In genomic region chr20:61580958-61581824, GRCh38 we compare ENCODE assay signal across 21 cellular contexts.
A peak's percentile ranks its signal among the peaks of the same experiment; 100 is the strongest.
DNase-seq lines count a peak whose midpoint lies in the region; FAIRE-seq and TF ChIP-seq lines count a peak whose summit lies in the region.
"Had no signal": no experiment of that assay in that cellular context is flagged by ENCODE, and none has a peak within 500 bp of the region (broad histone marks: within the 10 kb centered on the region; RNA-seq: fewer than 3 reads in every experiment).

No MANE protein-coding gene starts in this region.

- CTCF ChIA-PET in activated naive CD4-positive, alpha-beta T cell treated with anti-CD3 and anti-CD28 coated beads for 36 hours (lab: Charles Lee): no interaction called here

- DNase-seq in HTR-8/SVneo (ENCODE audit: insufficient read length, low spot score) (no peak), neural crest cell (ENCODE audit: low read depth, low spot score) (no peak), osteoblast (ENCODE audit: insufficient read length, low spot score, missing footprints) (peak; percentile 52), Kasumi-1 (lab: John Stamatoyannopoulos, UW) (no peak), 8988T (no peak), T-helper 1 cell (no peak)
- DNase-seq in activated naive CD4-positive, alpha-beta T cell treated with anti-CD3 and anti-CD28 coated beads for 36 hours: no peak
- DNase-seq: Caco-2; CD4-positive, CD25-positive, alpha-beta regulatory T cell; CD8-positive, alpha-beta T cell; DMS79; GF-D8; GM23248; H9 had no signal

- H3K4me3 Mint-ChIP-seq in neural crest cell: no peak overlapping the region
- no peak overlapping the region for H3K4me3 Mint-ChIP-seq in activated naive CD4-positive, alpha-beta T cell treated with anti-CD3 and anti-CD28 coated beads for 36 hours
- H3K4me3 Mint-ChIP-seq: B cell; CD4-positive, CD25-positive, alpha-beta regulatory T cell; CD8-positive, alpha-beta T cell; H9 had no signal

- no peaks in the 10 kb centered on the region for H3K4me1 ChIP-seq in osteoblast (ENCODE audit: insufficient read depth, low read length)
- H3K4me1 ChIP-seq: Caco-2 had no signal

- FAIRE-seq in HTR-8/SVneo (lab: Jason Lieb, UNC): peak; percentile 16
- FAIRE-seq: A204.1, GM12891, GM18507 had no signal

- no peak overlapping the region for H2AFZ ChIP-seq in osteoblast (ENCODE audit: low read length)
- H2AFZ ChIP-seq: GM23248 had no signal

- H3K79me2 ChIP-seq in osteoblast (ENCODE audit: insufficient read depth, low read length): no peaks in the 10 kb centered on the region

- H3K27ac ChIP-seq in VCaP (peak overlapping the region; percentile 36; the same call in 1 of the 2 replicates), osteoblast (ENCODE audit: low read depth, low read length) (no peak overlapping the region)
- H3K27ac ChIP-seq: BLaER1, C4-2B, GM23248 had no signal

- H3K9me3 Mint-ChIP-seq in neural crest cell: no peaks in the 10 kb centered on the region
- no peaks in the 10 kb centered on the region for H3K9me3 Mint-ChIP-seq in activated naive CD4-positive, alpha-beta T cell treated with anti-CD3 and anti-CD28 coated beads for 36 hours
- H3K9me3 Mint-ChIP-seq: CD8-positive, alpha-beta T cell; H9 had no signal

- no peaks in the 10 kb centered on the region for H3K36me3 Mint-ChIP-seq in neural crest cell (ENCODE audit: low read depth)
- no peaks in the 10 kb centered on the region for H3K36me3 Mint-ChIP-seq in activated naive CD4-positive, alpha-beta T cell treated with anti-CD3 and anti-CD28 coated beads for 36 hours (ENCODE audit: low read depth)
- H3K36me3 Mint-ChIP-seq: CD4-positive, CD25-positive, alpha-beta regulatory T cell; CD8-positive, alpha-beta T cell had no signal

- peaks cover 19% of the 10 kb centered on the region for H3K4me1 Mint-ChIP-seq in neural crest cell
- H3K4me1 Mint-ChIP-seq in activated naive CD4-positive, alpha-beta T cell treated with anti-CD3 and anti-CD28 coated beads for 36 hours (ENCODE audit: low read depth): no peaks in the 10 kb centered on the region
- H3K4me1 Mint-ChIP-seq: B cell; CD4-positive, CD25-positive, alpha-beta regulatory T cell had no signal

- no peaks in the 10 kb centered on the region for H3K27me3 ChIP-seq in osteoblast (ENCODE audit: insufficient read depth, low read length)
- H3K27me3 ChIP-seq: BLaER1 had no signal

- peak overlapping the region; percentile 69 for H3K27ac Mint-ChIP-seq in neural crest cell (ENCODE audit: unreplicated experiment)
- no peak overlapping the region for H3K27ac Mint-ChIP-seq in activated naive CD4-positive, alpha-beta T cell treated with anti-CD3 and anti-CD28 coated beads for 36 hours
- H3K27ac Mint-ChIP-seq: B cell; CD4-positive, CD25-positive, alpha-beta regulatory T cell; CD8-positive, alpha-beta T cell had no signal

- H3K4me3 ChIP-seq in osteoblast (ENCODE audit: insufficient read depth, low read length): no peak overlapping the region
- H3K4me3 ChIP-seq: BLaER1, GM23248 had no signal

- H3K9me3 ChIP-seq in osteoblast (ENCODE audit: low read depth, low read length): no peaks in the 10 kb centered on the region
- H3K9me3 ChIP-seq: BLaER1 had no signal

- no peaks in the 10 kb centered on the region for H3K27me3 Mint-ChIP-seq in neural crest cell (ENCODE audit: low read depth)
- H3K27me3 Mint-ChIP-seq in activated naive CD4-positive, alpha-beta T cell treated with anti-CD3 and anti-CD28 coated beads for 36 hours (ENCODE audit: low read depth): no peaks in the 10 kb centered on the region
- H3K27me3 Mint-ChIP-seq: B cell; CD4-positive, CD25-positive, alpha-beta regulatory T cell had no signal

- H3K4me2 ChIP-seq in osteoblast (ENCODE audit: insufficient read depth, low read length): no peak overlapping the region
- H3K4me2 ChIP-seq: BLaER1 had no signal

- no peaks in the 10 kb centered on the region for H3K36me3 ChIP-seq in osteoblast (ENCODE audit: insufficient read depth, low read length)
- H3K36me3 ChIP-seq: BLaER1 had no signal

- H4K20me1 ChIP-seq in osteoblast (ENCODE audit: insufficient read depth, low read length): no peaks in the 10 kb centered on the region
- H4K20me1 ChIP-seq: BLaER1 had no signal

- intact Hi-C loops in activated naive CD4-positive, alpha-beta T cell treated with anti-CD3 and anti-CD28 coated beads for 36 hours (cut with micrococcal nuclease): no loop called here

- TF ChIP-seq CTCF in VCaP (conservative IDR thresholded peaks at IDR 0.05) (no peak), neural crest cell (conservative IDR thresholded peaks at IDR 0.05) (no peak), osteoblast (IDR thresholded peaks at IDR 0.05; ENCODE audit: extremely low read depth, low read depth, low read length) (no peak)
